1 cellular context compared by ENCODE assay signal in the genomic region with DNA sequence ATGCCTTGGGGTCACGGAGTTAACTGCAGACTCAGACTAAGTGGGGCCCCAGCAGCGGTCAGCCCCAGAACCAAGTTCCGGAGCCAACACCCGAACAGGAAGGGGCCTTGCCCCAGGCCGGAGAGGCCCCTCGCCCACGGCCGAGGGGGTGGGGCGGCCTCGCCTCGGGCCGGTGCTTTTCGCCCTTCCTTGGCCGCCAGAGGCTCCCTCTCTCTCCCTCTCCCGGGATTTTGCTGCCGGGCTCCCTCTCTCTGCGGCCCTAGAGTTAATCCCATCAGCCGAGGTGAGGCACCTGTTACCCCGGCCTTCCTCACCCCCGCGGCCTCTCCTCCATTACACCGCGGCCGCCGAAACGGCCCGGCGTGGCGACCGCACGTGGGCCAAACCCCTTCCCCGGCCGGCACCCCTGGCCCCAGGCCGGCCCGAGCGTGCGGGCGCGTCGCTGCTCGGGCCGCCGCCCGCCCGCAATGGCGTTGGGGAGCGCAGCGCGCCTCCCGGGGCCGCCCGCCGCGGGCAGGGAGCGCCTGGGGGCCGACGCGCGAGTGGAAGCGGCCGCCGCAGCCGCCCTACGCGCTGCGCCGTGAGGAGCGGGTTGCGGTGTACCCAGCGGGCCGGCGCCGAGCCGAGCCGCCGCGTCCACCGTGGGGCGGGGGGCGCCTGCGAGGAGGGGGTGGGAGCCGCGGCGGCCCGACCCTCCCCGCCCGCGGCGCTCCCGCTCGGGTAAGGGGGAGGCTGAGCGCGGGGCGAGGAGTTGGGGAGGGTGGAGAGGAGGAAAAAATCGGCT.
TF ChIP-seq lines count a peak whose summit lies in the region.

A gene (plus strand): TSS at position 175 of the 784 bp plus-strand sequence. CDS start 2,520 bp downstream, outside the sequence.

TF ChIP-seq in HCT116, 20 proteins besides CTCF, POLR2A, EP300 and RAD21 (continued from another document):
- TF ChIP-seq, protein P1, sequence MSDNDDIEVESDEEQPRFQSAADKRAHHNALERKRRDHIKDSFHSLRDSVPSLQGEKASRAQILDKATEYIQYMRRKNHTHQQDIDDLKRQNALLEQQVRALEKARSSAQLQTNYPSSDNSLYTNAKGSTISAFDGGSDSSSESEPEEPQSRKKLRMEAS (IDR thresholded peaks at IDR 0.05) = 0 out of 2 replicates have a peak, but pooled peaks have one; percentile 39
- TF ChIP-seq ZNF274 (IDR thresholded peaks at IDR 0.05; ENCODE audit: low read depth, low read length) (no peak), EGR1 (IDR thresholded peaks at IDR 0.05; ENCODE audit: low read depth) (peak; percentile 78), SRF (IDR thresholded peaks at IDR 0.05; ENCODE audit: low read depth) (no peak), ELF1 (IDR thresholded peaks at IDR 0.05; ENCODE audit: borderline replicate concordance, low read depth) (no peak)
